24 cellular contexts compared by ENCODE assay signal in genomic region chr2:112710956-112711355, GRCh38. TPM values are rescaled to one million over a fixed set of nuclear protein-coding genes. Genes with fewer than 3 reads are reported as not detected.
DNase-seq lines count a peak whose midpoint lies in the region; ATAC-seq and TF ChIP-seq lines count a peak whose summit lies in the region.
"Had no signal": no experiment of that assay in that cellular context is flagged by ENCODE, and none has a peak within 500 bp of the region (broad histone marks: within the 10 kb centered on the region; RNA-seq: fewer than 3 reads in every experiment).

No MANE protein-coding gene starts in this region.

- H3K27ac Mint-ChIP-seq in activated T-helper 1 cell treated with anti-CD3 and anti-CD28 coated beads, Interleukin-12 subunit alpha, Interleukin-12 subunit beta, Interleukin-2, Interleukin-4 antibody, amounts not matched to agents 30 ng/mL and 10 ng/mL and 1 ng/mL, durations not matched to agents 14 hours and 24 hours and 36 hours, result peak overlapping the region; percentile 37
- peak overlapping the region in 2 of 3 experiments; percentile 28 to 96 for H3K27ac Mint-ChIP-seq in nephron
- peak overlapping the region; percentile 26 for H3K27ac Mint-ChIP-seq in stimulated activated effector memory CD8-positive, alpha-beta T cell treated with anti-CD3 and anti-CD28 coated beads, Interleukin-12 subunit alpha, Interleukin-12 subunit beta, amount 100 ng/mL, for 72 hours
- H3K27ac Mint-ChIP-seq in effector memory CD8-positive, alpha-beta T cell, result peak overlapping the region in 1 of 2 donors; percentile 90

- peaks cover 8% of the 10 kb centered on the region for H3K4me1 ChIP-seq in effector memory CD4-positive, alpha-beta T cell (ENCODE audit: control insufficient read depth, insufficient read depth, low read length, poor library complexity, severe bottlenecking)

- no peaks in the 10 kb centered on the region for H3K36me3 ChIP-seq in effector memory CD4-positive, alpha-beta T cell (ENCODE audit: control insufficient read depth, insufficient read depth, low read length)

- peaks cover 7% of the 10 kb centered on the region for H3K27me3 Mint-ChIP-seq in activated T-helper 1 cell treated with anti-CD3 and anti-CD28 coated beads, Interleukin-12 subunit alpha, Interleukin-12 subunit beta, Interleukin-2, Interleukin-4 antibody, amounts not matched to agents 30 ng/mL and 10 ng/mL and 1 ng/mL, durations not matched to agents 14 hours and 24 hours and 36 hours (ENCODE audit: insufficient read depth)
- H3K27me3 Mint-ChIP-seq in nephron (ENCODE audit: low read depth), result peaks cover 5% of the 10 kb centered on the region
- H3K27me3 Mint-ChIP-seq in effector memory CD8-positive, alpha-beta T cell, result no peaks in the 10 kb centered on the region

- peak in 45 of 76 experiments; percentile 5 to 67 (median 31) for DNase-seq in HUDEP-2 (lab: John Stamatoyannopoulos, UW; ENCODE audit: unreplicated experiment in 76 of 76)
- no peak for DNase-seq in activated T-helper 1 cell treated with anti-CD3 and anti-CD28 coated beads, Interleukin-12 subunit alpha, Interleukin-12 subunit beta, Interleukin-2, Interleukin-4 antibody, amounts not matched to agents 30 ng/mL and 10 ng/mL and 1 ng/mL, durations not matched to agents 14 hours and 24 hours and 36 hours (ENCODE audit: low spot score)
- DNase-seq in stimulated activated effector memory CD8-positive, alpha-beta T cell treated with anti-CD3 and anti-CD28 coated beads, Interleukin-12 subunit alpha, Interleukin-12 subunit beta, amount 100 ng/mL, for 72 hours (ENCODE audit: low spot score in 2 of 2), result no peak
- no peak for DNase-seq in effector CD8-positive, alpha-beta T cell (lab: John Stamatoyannopoulos, UW)
- no peak for DNase-seq in effector memory CD8-positive, alpha-beta T cell
- DNase-seq in effector memory CD4-positive, alpha-beta T cell, result no peak
- DNase-seq: ACHN, AML-193, DMS153, GDM1, GOT3, NCI-H1417, NCI-H187 treated with DMSO at 0.1 percent for 48 hours, NCI-H2227 treated with DMSO at 0.1 percent for 48 hours, NCI-H510A treated with DMSO at 0.1 percent for 48 hours, NCI-H82, OCI-M1, SHP77 had no signal

- H3K27ac ChIP-seq in effector memory CD4-positive, alpha-beta T cell (ENCODE audit: insufficient read depth, low read length, poor library complexity, severe bottlenecking), result no peak overlapping the region
- H3K27ac ChIP-seq: KMS-11, SK-N-MC had no signal

- H3K27me3 ChIP-seq in effector memory CD4-positive, alpha-beta T cell (replicated peaks; ENCODE audit: control insufficient read depth, insufficient read depth, low read length, poor library complexity, severe bottlenecking), result no peaks in the 10 kb centered on the region

- no peak overlapping the region for H3K4me3 Mint-ChIP-seq in activated T-helper 1 cell treated with anti-CD3 and anti-CD28 coated beads, Interleukin-12 subunit alpha, Interleukin-12 subunit beta, Interleukin-2, Interleukin-4 antibody, amounts not matched to agents 30 ng/mL and 10 ng/mL and 1 ng/mL, durations not matched to agents 14 hours and 24 hours and 36 hours
- peak overlapping the region in 1 of 3 experiments; percentile 18 for H3K4me3 Mint-ChIP-seq in nephron
- no peak overlapping the region for H3K4me3 Mint-ChIP-seq in stimulated activated effector memory CD8-positive, alpha-beta T cell treated with anti-CD3 and anti-CD28 coated beads, Interleukin-12 subunit alpha, Interleukin-12 subunit beta, amount 100 ng/mL, for 72 hours
- no peak overlapping the region for H3K4me3 Mint-ChIP-seq in effector memory CD8-positive, alpha-beta T cell

- no peak for ATAC-seq in stimulated activated effector memory CD8-positive, alpha-beta T cell treated with anti-CD3 and anti-CD28 coated beads, Interleukin-12 subunit alpha, Interleukin-12 subunit beta, amount 100 ng/mL, for 72 hours
- no peak for ATAC-seq in effector memory CD8-positive, alpha-beta T cell (replicated peaks)
- no peak for ATAC-seq in HG03460 (IDR thresholded peaks at IDR 0.05; ENCODE audit: unreplicated experiment)
- ATAC-seq: HCT116 had no signal

- peaks cover 9% of the 10 kb centered on the region for H3K36me3 Mint-ChIP-seq in activated T-helper 1 cell treated with anti-CD3 and anti-CD28 coated beads, Interleukin-12 subunit alpha, Interleukin-12 subunit beta, Interleukin-2, Interleukin-4 antibody, amounts not matched to agents 30 ng/mL and 10 ng/mL and 1 ng/mL, durations not matched to agents 14 hours and 24 hours and 36 hours (ENCODE audit: low read depth)
- H3K36me3 Mint-ChIP-seq in nephron (ENCODE audit: low read depth), result no peaks in the 10 kb centered on the region
- H3K36me3 Mint-ChIP-seq in stimulated activated effector memory CD8-positive, alpha-beta T cell treated with anti-CD3 and anti-CD28 coated beads, Interleukin-12 subunit alpha, Interleukin-12 subunit beta, amount 100 ng/mL, for 72 hours, result no peaks in the 10 kb centered on the region
- H3K36me3 Mint-ChIP-seq in effector memory CD8-positive, alpha-beta T cell (ENCODE audit: insufficient read depth), result peaks cover 2% of the 10 kb centered on the region

- TF ChIP-seq CTCF in nephron (IDR thresholded peaks at IDR 0.05; ENCODE audit: unreplicated experiment in 3 of 3), result no peak

- no peaks in the 10 kb centered on the region for H3K9me3 ChIP-seq in effector memory CD4-positive, alpha-beta T cell (ENCODE audit: control insufficient read depth, low read length)

- H3K4me3 ChIP-seq in effector memory CD4-positive, alpha-beta T cell (ENCODE audit: insufficient read depth, low read depth, low read length, poor library complexity, severe bottlenecking), result no peak overlapping the region
- H3K4me3 ChIP-seq: SK-N-MC had no signal

- intact Hi-C loops in activated T-helper 1 cell treated with anti-CD3 and anti-CD28 coated beads, Interleukin-12 subunit alpha, Interleukin-12 subunit beta, Interleukin-2, Interleukin-4 antibody, amounts not matched to agents 30 ng/mL and 10 ng/mL and 1 ng/mL, durations not matched to agents 14 hours and 24 hours and 36 hours (cut with micrococcal nuclease), result no loop called here

- peaks cover 69% of the 10 kb centered on the region for H3K4me1 Mint-ChIP-seq in activated T-helper 1 cell treated with anti-CD3 and anti-CD28 coated beads, Interleukin-12 subunit alpha, Interleukin-12 subunit beta, Interleukin-2, Interleukin-4 antibody, amounts not matched to agents 30 ng/mL and 10 ng/mL and 1 ng/mL, durations not matched to agents 14 hours and 24 hours and 36 hours (ENCODE audit: low read depth)
- H3K4me1 Mint-ChIP-seq in nephron, result peaks cover 15% of the 10 kb centered on the region
- H3K4me1 Mint-ChIP-seq in stimulated activated effector memory CD8-positive, alpha-beta T cell treated with anti-CD3 and anti-CD28 coated beads, Interleukin-12 subunit alpha, Interleukin-12 subunit beta, amount 100 ng/mL, for 72 hours, result peaks cover 70% of the 10 kb centered on the region
- peaks cover 43 to 49% of the 10 kb centered on the region in 2 donors for H3K4me1 Mint-ChIP-seq in effector memory CD8-positive, alpha-beta T cell (ENCODE audit: low read depth in 2 of 2)

- peaks cover 3% of the 10 kb centered on the region for H3K9me3 Mint-ChIP-seq in activated T-helper 1 cell treated with anti-CD3 and anti-CD28 coated beads, Interleukin-12 subunit alpha, Interleukin-12 subunit beta, Interleukin-2, Interleukin-4 antibody, amounts not matched to agents 30 ng/mL and 10 ng/mL and 1 ng/mL, durations not matched to agents 14 hours and 24 hours and 36 hours
- no peaks in the 10 kb centered on the region for H3K9me3 Mint-ChIP-seq in nephron
- no peaks in the 10 kb centered on the region for H3K9me3 Mint-ChIP-seq in stimulated activated effector memory CD8-positive, alpha-beta T cell treated with anti-CD3 and anti-CD28 coated beads, Interleukin-12 subunit alpha, Interleukin-12 subunit beta, amount 100 ng/mL, for 72 hours
- no peaks in the 10 kb centered on the region for H3K9me3 Mint-ChIP-seq in effector memory CD8-positive, alpha-beta T cell

RNA-seq across cellular contexts. Expression of gene NT5DC4, which starts 9.9 kb away (rescaled TPM):
- total RNA-seq in activated T-helper 1 cell treated with anti-CD3 and anti-CD28 coated beads, Interleukin-12 subunit alpha, Interleukin-12 subunit beta, Interleukin-2, Interleukin-4 antibody, amounts not matched to agents 30 ng/mL and 10 ng/mL and 1 ng/mL, durations not matched to agents 14 hours and 24 hours and 36 hours, result not detected in 2 replicates
- total RNA-seq: Daoy had no signal

RNA-seq across cellular contexts. Expression of gene CKAP2L, which starts 53.5 kb away (rescaled TPM):
- 20.9 and 21.2 TPM in 2 replicates for total RNA-seq in activated T-helper 1 cell treated with anti-CD3 and anti-CD28 coated beads, Interleukin-12 subunit alpha, Interleukin-12 subunit beta, Interleukin-2, Interleukin-4 antibody, amounts not matched to agents 30 ng/mL and 10 ng/mL and 1 ng/mL, durations not matched to agents 14 hours and 24 hours and 36 hours

Comparison
In these comparisons a context has a peak if more than half of its experiments do, and no peak if none do; other contexts are left out.
1. DNase-seq: peak in HUDEP-2 (45 of 76); none in activated T-helper 1 cell treated with anti-CD3 and anti-CD28 coated beads, Interleukin-12 subunit alpha, Interleukin-12 subunit beta, Interleukin-2, Interleukin-4 antibody, amounts not matched to agents 30 ng/mL and 10 ng/mL and 1 ng/mL, durations not matched to agents 14 hours and 24 hours and 36 hours (single experiment), stimulated activated effector memory CD8-positive, alpha-beta T cell treated with anti-CD3 and anti-CD28 coated beads, Interleukin-12 subunit alpha, Interleukin-12 subunit beta, amount 100 ng/mL, for 72 hours (0 of 2), effector CD8-positive, alpha-beta T cell (single experiment), effector memory CD8-positive, alpha-beta T cell (0 of 3) and effector memory CD4-positive, alpha-beta T cell (0 of 3).